ENCODE assay signal across 11 cellular contexts in the genomic region with DNA sequence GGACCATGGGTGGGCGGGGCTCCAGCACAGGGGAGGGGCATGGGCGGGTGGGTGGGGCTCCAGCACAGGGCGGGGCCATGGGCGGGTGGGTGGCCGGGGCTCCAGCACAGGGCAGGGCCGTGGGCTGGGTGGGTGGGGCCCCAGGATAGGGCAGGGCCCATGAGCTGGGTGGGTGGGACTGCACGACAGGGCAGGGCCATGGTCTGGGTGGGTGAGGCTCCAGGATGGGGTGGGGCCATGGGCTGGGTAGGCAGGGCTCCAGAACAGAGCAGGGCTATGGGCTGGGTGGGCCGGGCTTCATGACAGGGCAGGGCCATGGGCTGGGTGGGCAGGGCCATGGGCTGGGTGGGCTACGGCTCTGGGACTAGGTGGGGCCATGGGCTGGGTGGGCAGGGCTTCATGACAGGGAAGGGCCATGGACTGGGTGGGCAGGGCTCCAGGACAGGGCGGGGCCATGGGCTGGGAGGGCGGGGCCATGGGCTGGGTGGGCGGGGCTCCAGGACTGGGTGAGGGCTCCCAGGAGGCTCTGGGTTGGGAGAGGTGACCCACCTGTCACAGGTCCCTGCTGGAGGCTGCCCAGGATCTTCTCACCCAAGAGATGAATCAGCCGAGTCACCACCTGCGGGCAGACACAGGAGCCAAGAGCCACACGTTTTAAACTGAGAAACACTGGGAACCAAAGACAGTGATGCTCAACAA. TPM values are rescaled to one million over a fixed set of nuclear protein-coding genes. Genes with fewer than 3 reads are reported as not detected.
DNase-seq lines count a peak whose midpoint lies in the region; ATAC-seq and TF ChIP-seq lines count a peak whose summit lies in the region.
"Had no signal": no experiment of that assay in that cellular context is flagged by ENCODE, and none has a peak within 500 bp of the region (broad histone marks: within the 10 kb centered on the region; RNA-seq: fewer than 3 reads in every experiment).

No MANE protein-coding gene starts in this region.

- H3K27me3 Mint-ChIP-seq in activated naive CD8-positive, alpha-beta T cell treated with anti-CD3 and anti-CD28 coated beads for 36 hours, result no peaks in the 10 kb centered on the region

- H3K4me1 ChIP-seq in spleen, result peaks cover 0 to 23% (median 4%) of the 10 kb centered on the region in 6 donors

- H3K4me3 Mint-ChIP-seq in activated naive CD8-positive, alpha-beta T cell treated with anti-CD3 and anti-CD28 coated beads for 36 hours, result no peak overlapping the region
- H3K4me3 Mint-ChIP-seq: mesothelial cell of epicardium had no signal

- ATAC-seq in HG03135 (IDR thresholded peaks at IDR 0.05; ENCODE audit: unreplicated experiment), result no peak
- ATAC-seq in HG02938 (IDR thresholded peaks at IDR 0.05; ENCODE audit: unreplicated experiment), result no peak

- no peak overlapping the region for H3K4me3 ChIP-seq in NB4 (ENCODE audit: low read depth, low read length)
- no peak overlapping the region for H3K4me3 ChIP-seq in spleen
- H3K4me3 ChIP-seq in coronary artery, result no peak overlapping the region

- no peaks in the 10 kb centered on the region for H3K9me3 ChIP-seq in spleen

- H3K27ac ChIP-seq in spleen (peak overlapping the region in 2 of 8 donors; percentile 27 to 55), coronary artery (no peak overlapping the region)

- peaks cover 6% of the 10 kb centered on the region for H3K4me1 Mint-ChIP-seq in activated naive CD8-positive, alpha-beta T cell treated with anti-CD3 and anti-CD28 coated beads for 36 hours

- no peaks in the 10 kb centered on the region for H3K9me3 Mint-ChIP-seq in activated naive CD8-positive, alpha-beta T cell treated with anti-CD3 and anti-CD28 coated beads for 36 hours
- H3K9me3 Mint-ChIP-seq: mesothelial cell of epicardium had no signal

- peaks cover 0 to 13% (median 0%) of the 10 kb centered on the region in 6 donors for H3K36me3 ChIP-seq in spleen

- intact Hi-C loops in spleen (cut with DNase I; ENCODE audit: low total_unique reads), result no loop called here

- peak; percentile 47 for DNase-seq in NCI-H146 (lab: John Stamatoyannopoulos, UW)
- no peak for DNase-seq in NCI-H146 treated with DMSO at 0.1 percent for 48 hours (lab: John Stamatoyannopoulos, UW; ENCODE audit: unreplicated experiment)
- DNase-seq in NB4 (ENCODE audit: low read depth), result peak; percentile 56
- DNase-seq in activated naive CD8-positive, alpha-beta T cell treated with anti-CD3 and anti-CD28 coated beads for 36 hours, result peak; percentile 48
- peak; percentile 57 for DNase-seq in spleen
- DNase-seq in coronary artery (ENCODE audit: low spot score), result no peak
- DNase-seq: ACHN, NCI-H2107 had no signal

- H3K36me3 Mint-ChIP-seq in activated naive CD8-positive, alpha-beta T cell treated with anti-CD3 and anti-CD28 coated beads for 36 hours, result no peaks in the 10 kb centered on the region
- H3K36me3 Mint-ChIP-seq: mesothelial cell of epicardium had no signal

- no peak overlapping the region for H3K27ac Mint-ChIP-seq in activated naive CD8-positive, alpha-beta T cell treated with anti-CD3 and anti-CD28 coated beads for 36 hours
- H3K27ac Mint-ChIP-seq: mesothelial cell of epicardium had no signal

- no peak for TF ChIP-seq CTCF in NB4 (IDR thresholded peaks at IDR 0.05; ENCODE audit: low read depth, low read length)
- no peak for TF ChIP-seq CTCF in spleen (IDR thresholded peaks at IDR 0.05 in 8 of 11, conservative IDR thresholded peaks at IDR 0.05 in 3 of 11)
- TF ChIP-seq CTCF in coronary artery (IDR thresholded peaks at IDR 0.05), result no peak

- TF ChIP-seq POLR2A in NB4 (IDR thresholded peaks at IDR 0.05; ENCODE audit: extremely low read depth, insufficient read length) (no peak), spleen (IDR thresholded peaks at IDR 0.05) (no peak)

- H3K27me3 ChIP-seq in spleen (replicated peaks in 1 of 7), result no peaks in the 10 kb centered on the region

- 66 to 93% (median 83%) methylated on average over 8 to 15 of the region's 15 CpGs for WGBS in spleen, 5 donors

RNA-seq across cellular contexts. Expression of a gene that starts 33.5 kb away (rescaled TPM):
- 10 to 100 TPM; 74.1 to 74.6 TPM for total RNA-seq in activated naive CD8-positive, alpha-beta T cell treated with anti-CD3 and anti-CD28 coated beads for 36 hours
- 10 to 100 TPM; 21.8 to 39.0 (median 25.5) TPM for total RNA-seq in spleen
- polyA plus RNA-seq in spleen, result 10 to 100 TPM; 21.8 to 49.3 (median 26.7) TPM

RNA-seq across cellular contexts. Expression of a gene that starts 51.5 kb away (rescaled TPM):
- total RNA-seq in activated naive CD8-positive, alpha-beta T cell treated with anti-CD3 and anti-CD28 coated beads for 36 hours, result not detected
- total RNA-seq in spleen, result under 1 TPM in 3 of 7 donors, not detected in 4; 0.26 to 0.37 (median 0.28) TPM
- under 1 TPM; 0.07 to 0.10 (median 0.09) TPM for polyA plus RNA-seq in spleen

RNA-seq across cellular contexts. Expression of a gene that starts 57.6 kb away (rescaled TPM):
- 1 to 10 TPM; 2.5 to 2.9 TPM for total RNA-seq in activated naive CD8-positive, alpha-beta T cell treated with anti-CD3 and anti-CD28 coated beads for 36 hours
- 10 to 100 TPM in 4 of 7 donors, 1 to 10 TPM in 3; 5.1 to 22.7 (median 11.3) TPM for total RNA-seq in spleen
- polyA plus RNA-seq in spleen, result 10 to 100 TPM in 2 of 3 donors, 1 to 10 TPM in 1; 8.4 to 19.9 (median 10.1) TPM

RNA-seq across cellular contexts. Expression of a gene that starts 59.1 kb away (rescaled TPM):
- total RNA-seq in activated naive CD8-positive, alpha-beta T cell treated with anti-CD3 and anti-CD28 coated beads for 36 hours, result 10 to 100 TPM; 54.6 to 54.9 TPM
- total RNA-seq in spleen, result 10 to 100 TPM; 20.5 to 38.1 (median 32.8) TPM
- 10 to 100 TPM; 69.9 to 98.1 (median 84.9) TPM for polyA plus RNA-seq in spleen

Comparison
In these comparisons a context has a peak if more than half of its experiments do, and no peak if none do; other contexts are left out.
1. DNase-seq: peak in NCI-H146 (single experiment), NB4 (single experiment), activated naive CD8-positive, alpha-beta T cell treated with anti-CD3 and anti-CD28 coated beads for 36 hours (single experiment) and spleen (single experiment); none in NCI-H146 treated with DMSO at 0.1 percent for 48 hours (single experiment) and coronary artery (single experiment).